ENCODE assay signal across 19 cellular contexts in genomic region chr17:31521632-31522283, GRCh38.
"Had no signal": no experiment of that assay in that cellular context is flagged by ENCODE, and none has a peak within 500 bp of the region (broad histone marks: within the 10 kb centered on the region; RNA-seq: fewer than 3 reads in every experiment).

No MANE protein-coding gene starts in this region.

- H3K9me3 Mint-ChIP-seq: activated CD4-positive, alpha-beta memory T cell treated with anti-CD3 and anti-CD28 coated beads, Interleukin-2, amount 10 ng/mL, durations not matched to agents 7 days and 5 days; activated naive CD4-positive, alpha-beta T cell treated with anti-CD3 and anti-CD28 coated beads, Interleukin-2, amount 50 U/mL, for 24 hours; dendritic cell treated with granulocyte-macrophage colony-stimulating factor and Interleukin-4, amounts not matched to agents 40 ng/mL and 50 ng/mL, for 4 days; memory B cell; T-cell had no signal

- H3K9me3 ChIP-seq: adrenal gland, right lobe of liver, upper lobe of right lung had no signal

- H3K4me1 ChIP-seq: adrenal gland, breast epithelium had no signal

- DNase-seq: activated CD4-positive, alpha-beta memory T cell treated with anti-CD3 and anti-CD28 coated beads, Interleukin-2, amount 10 ng/mL, durations not matched to agents 7 days and 5 days; activated CD4-positive, alpha-beta T cell treated with anti-CD3 and anti-CD28 coated beads for 36 hours; activated effector memory CD4-positive, alpha-beta T cell treated with anti-CD3 and anti-CD28 coated beads, Interleukin-2, amount 50 U/mL, for 16 hours; activated T-cell treated with anti-CD3 and anti-CD28 coated beads, Interleukin-2, amount 50 U/mL, for 48 hours; adrenal gland; cerebellar nuclear complex; effector memory CD4-positive, alpha-beta T cell; left ventricle myocardium superior; stimulated activated CD4-positive, alpha-beta T cell treated with anti-CD3 and anti-CD28 coated beads, Interleukin-4, amount 100 ng/mL, for 4 hours; stimulated activated naive B cell treated with anti-CD40 and anti-IgM and Interleukin-4, amounts not matched to agents 10 μg/mL and 1 μg/mL and 100 μg/mL, for 72 hours; T-cell; upper lobe of right lung had no signal

- H3K27me3 ChIP-seq: adrenal gland, breast epithelium, right lobe of liver, upper lobe of right lung had no signal

- H3K27me3 Mint-ChIP-seq: activated CD4-positive, alpha-beta memory T cell treated with anti-CD3 and anti-CD28 coated beads, Interleukin-2, amount 10 ng/mL, durations not matched to agents 7 days and 5 days; activated CD4-positive, alpha-beta T cell treated with anti-CD3 and anti-CD28 coated beads for 36 hours; activated naive CD4-positive, alpha-beta T cell treated with anti-CD3 and anti-CD28 coated beads, Interleukin-2, amount 50 U/mL, for 24 hours; dendritic cell treated with granulocyte-macrophage colony-stimulating factor and Interleukin-4, amounts not matched to agents 40 ng/mL and 50 ng/mL, for 4 days; memory B cell; stimulated activated naive B cell treated with anti-CD40 and anti-IgM and Interleukin-4, amounts not matched to agents 10 μg/mL and 1 μg/mL and 100 μg/mL, for 72 hours; T-cell had no signal

- H3K4me3 ChIP-seq: adrenal gland, breast epithelium, right lobe of liver, smooth muscle cell, upper lobe of right lung had no signal

- H3K36me3 ChIP-seq: adrenal gland, breast epithelium, right lobe of liver, upper lobe of right lung had no signal

- H3K27ac Mint-ChIP-seq: activated CD4-positive, alpha-beta memory T cell treated with anti-CD3 and anti-CD28 coated beads, Interleukin-2, amount 10 ng/mL, durations not matched to agents 7 days and 5 days; activated CD4-positive, alpha-beta T cell treated with anti-CD3 and anti-CD28 coated beads for 36 hours; activated naive CD4-positive, alpha-beta T cell treated with anti-CD3 and anti-CD28 coated beads, Interleukin-2, amount 50 U/mL, for 24 hours; dendritic cell treated with granulocyte-macrophage colony-stimulating factor and Interleukin-4, amounts not matched to agents 40 ng/mL and 50 ng/mL, for 4 days; memory B cell; T-cell; WTC11 had no signal

- H3K4me2 ChIP-seq: smooth muscle cell had no signal

- H3K27ac ChIP-seq: adrenal gland, breast epithelium, upper lobe of right lung had no signal

- H3K4me1 Mint-ChIP-seq: activated CD4-positive, alpha-beta memory T cell treated with anti-CD3 and anti-CD28 coated beads, Interleukin-2, amount 10 ng/mL, durations not matched to agents 7 days and 5 days; activated CD4-positive, alpha-beta T cell treated with anti-CD3 and anti-CD28 coated beads for 36 hours had no signal

- H3K4me3 Mint-ChIP-seq: activated CD4-positive, alpha-beta memory T cell treated with anti-CD3 and anti-CD28 coated beads, Interleukin-2, amount 10 ng/mL, durations not matched to agents 7 days and 5 days; activated CD4-positive, alpha-beta T cell treated with anti-CD3 and anti-CD28 coated beads for 36 hours; activated naive CD4-positive, alpha-beta T cell treated with anti-CD3 and anti-CD28 coated beads, Interleukin-2, amount 50 U/mL, for 24 hours; dendritic cell treated with granulocyte-macrophage colony-stimulating factor and Interleukin-4, amounts not matched to agents 40 ng/mL and 50 ng/mL, for 4 days; memory B cell; stimulated activated naive B cell treated with anti-CD40 and anti-IgM and Interleukin-4, amounts not matched to agents 10 μg/mL and 1 μg/mL and 100 μg/mL, for 72 hours; T-cell; WTC11 had no signal
